Comparison of ENCODE assay signal across 26 cellular contexts in the genomic region with DNA sequence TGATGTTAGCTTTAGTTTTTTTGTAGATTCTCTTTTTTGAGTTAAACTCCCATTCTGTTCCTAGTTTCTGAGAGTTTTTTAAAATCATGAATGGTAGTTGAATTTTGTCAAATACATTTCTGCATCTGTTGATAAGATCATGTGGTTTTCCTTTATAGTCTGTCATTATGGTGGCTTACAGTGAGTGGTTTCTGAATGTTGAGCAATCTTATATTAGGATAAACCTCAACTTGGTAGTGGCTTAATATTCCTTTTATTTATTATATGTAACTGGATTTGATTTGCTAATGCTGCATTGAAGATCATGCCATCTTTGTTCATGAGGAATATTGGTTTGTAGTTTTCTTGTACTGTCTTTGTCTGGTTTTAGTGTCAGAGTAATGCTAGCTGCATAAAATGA.
"Had no signal": no experiment of that assay in that cellular context is flagged by ENCODE, and none has a peak within 500 bp of the region (broad histone marks: within the 10 kb centered on the region; RNA-seq: fewer than 3 reads in every experiment).

No MANE protein-coding gene starts in this region.

- H3K27ac Mint-ChIP-seq: activated CD8-positive, alpha-beta T cell treated with anti-CD3 and anti-CD28 coated beads, Interleukin-2, amount 10 ng/mL, durations not matched to agents 7 days and 5 days; activated naive CD4-positive, alpha-beta T cell treated with anti-CD3 and anti-CD28 coated beads, Interleukin-2, amount 50 U/mL, for 24 hours had no signal

- H3K4me1 ChIP-seq: colonic mucosa, SJCRH30 had no signal

- ATAC-seq: activated CD8-positive, alpha-beta T cell treated with anti-CD3 and anti-CD28 coated beads, Interleukin-2, amount 10 ng/mL, durations not matched to agents 7 days and 5 days had no signal

- H3K36me3 Mint-ChIP-seq: activated naive CD4-positive, alpha-beta T cell treated with anti-CD3 and anti-CD28 coated beads, Interleukin-2, amount 50 U/mL, for 24 hours had no signal

- H3K9me3 ChIP-seq: colonic mucosa, Peyer's patch, SJCRH30, SK-N-SH had no signal

- DNase-seq: activated CD4-positive, alpha-beta T cell treated with anti-CD3 and anti-CD28 coated beads for 48 hours; activated CD4-positive, alpha-beta T cell treated with anti-CD3 and anti-CD28 coated beads, Interleukin-2, amount 50 U/mL, for 4 hours; activated CD4-positive, CD25-positive, alpha-beta regulatory T cell treated with anti-CD3 and anti-CD28 coated beads, Interleukin-2, amount 50 U/mL, for 72 hours; activated CD8-positive, alpha-beta memory T cell treated with anti-CD3 and anti-CD28 coated beads, Interleukin-2, amount 50 U/mL, for 48 hours; activated CD8-positive, alpha-beta T cell treated with anti-CD3 and anti-CD28 coated beads, Interleukin-2, amount 10 ng/mL, durations not matched to agents 7 days and 5 days; activated naive CD4-positive, alpha-beta T cell; activated T-cell treated with anti-CD3 and anti-CD28 coated beads, Interleukin-2, amount 50 U/mL, for 1 hour; amygdala; brain microvascular endothelial cell; cerebellar nuclear complex; colonic mucosa; NCI-H1092; NCI-H1417 treated with DMSO at 0.1 percent for 48 hours; NCI-H1694 treated with DMSO at 0.1 percent for 48 hours; NCI-H2029 treated with DMSO at 0.1 percent for 48 hours; NCI-H510A treated with DMSO at 0.1 percent for 48 hours; NCI-H69; NK-92 treated with Interleukin-12 subunit alpha and Interleukin-12 subunit beta, amount 100 ng/mL, for 24 hours; Peyer's patch; Right ventricle myocardium superior; SJCRH30; SK-N-SH; T-helper 1 cell had no signal

- H3K4me3 Mint-ChIP-seq: activated CD8-positive, alpha-beta T cell treated with anti-CD3 and anti-CD28 coated beads, Interleukin-2, amount 10 ng/mL, durations not matched to agents 7 days and 5 days; activated naive CD4-positive, alpha-beta T cell treated with anti-CD3 and anti-CD28 coated beads, Interleukin-2, amount 50 U/mL, for 24 hours had no signal

- H3K36me3 ChIP-seq: brain microvascular endothelial cell, colonic mucosa, Peyer's patch, SJCRH30 had no signal

- H3K27ac ChIP-seq: brain microvascular endothelial cell, colonic mucosa, Peyer's patch, RWPE1, SJCRH30, VCaP had no signal

- H3K9me3 Mint-ChIP-seq: activated naive CD4-positive, alpha-beta T cell treated with anti-CD3 and anti-CD28 coated beads, Interleukin-2, amount 50 U/mL, for 24 hours had no signal

- H3K4me3 ChIP-seq: colonic mucosa, Peyer's patch, SJCRH30 had no signal
